In the genomic region with DNA sequence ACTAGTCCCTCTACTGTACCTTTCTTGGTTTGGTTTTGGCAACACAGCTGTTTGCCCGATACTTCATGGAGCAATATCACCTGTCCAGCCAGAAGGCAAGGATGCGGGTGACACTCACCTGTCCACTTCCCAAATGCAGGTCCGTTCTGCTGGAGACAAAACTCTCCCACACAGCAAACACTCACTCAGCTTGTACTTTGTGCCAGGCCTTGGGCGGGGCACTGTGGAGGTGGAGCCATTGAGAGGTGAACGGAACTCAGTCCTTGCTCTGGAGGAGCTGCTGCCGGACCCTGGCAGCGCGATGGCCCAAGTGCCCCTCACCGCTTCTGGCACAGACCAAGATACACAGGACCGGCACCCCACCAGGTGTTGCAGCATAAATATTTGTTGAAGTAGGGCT, we compare ENCODE assay signal across 1 cellular context.
TF ChIP-seq lines count a peak whose summit lies in the region.

No MANE protein-coding gene starts in this region.

TF ChIP-seq in HepG2, 621 proteins besides CTCF, POLR2A, EP300 and RAD21:
- TF ChIP-seq ZNF564 (CRISPR knock-in tag; IDR thresholded peaks at IDR 0.05) (no peak), ZNF121 (CRISPR knock-in tag; IDR thresholded peaks at IDR 0.05) (peak; percentile 49; the same call in 1 of the 2 replicates), FOSL2 (CRISPR knock-in tag; IDR thresholded peaks at IDR 0.05) (no peak), HNF4A (CRISPR knock-in tag; IDR thresholded peaks at IDR 0.05) (peak; percentile 40; the same call in 1 of the 2 replicates)
- TF ChIP-seq, protein P1, sequence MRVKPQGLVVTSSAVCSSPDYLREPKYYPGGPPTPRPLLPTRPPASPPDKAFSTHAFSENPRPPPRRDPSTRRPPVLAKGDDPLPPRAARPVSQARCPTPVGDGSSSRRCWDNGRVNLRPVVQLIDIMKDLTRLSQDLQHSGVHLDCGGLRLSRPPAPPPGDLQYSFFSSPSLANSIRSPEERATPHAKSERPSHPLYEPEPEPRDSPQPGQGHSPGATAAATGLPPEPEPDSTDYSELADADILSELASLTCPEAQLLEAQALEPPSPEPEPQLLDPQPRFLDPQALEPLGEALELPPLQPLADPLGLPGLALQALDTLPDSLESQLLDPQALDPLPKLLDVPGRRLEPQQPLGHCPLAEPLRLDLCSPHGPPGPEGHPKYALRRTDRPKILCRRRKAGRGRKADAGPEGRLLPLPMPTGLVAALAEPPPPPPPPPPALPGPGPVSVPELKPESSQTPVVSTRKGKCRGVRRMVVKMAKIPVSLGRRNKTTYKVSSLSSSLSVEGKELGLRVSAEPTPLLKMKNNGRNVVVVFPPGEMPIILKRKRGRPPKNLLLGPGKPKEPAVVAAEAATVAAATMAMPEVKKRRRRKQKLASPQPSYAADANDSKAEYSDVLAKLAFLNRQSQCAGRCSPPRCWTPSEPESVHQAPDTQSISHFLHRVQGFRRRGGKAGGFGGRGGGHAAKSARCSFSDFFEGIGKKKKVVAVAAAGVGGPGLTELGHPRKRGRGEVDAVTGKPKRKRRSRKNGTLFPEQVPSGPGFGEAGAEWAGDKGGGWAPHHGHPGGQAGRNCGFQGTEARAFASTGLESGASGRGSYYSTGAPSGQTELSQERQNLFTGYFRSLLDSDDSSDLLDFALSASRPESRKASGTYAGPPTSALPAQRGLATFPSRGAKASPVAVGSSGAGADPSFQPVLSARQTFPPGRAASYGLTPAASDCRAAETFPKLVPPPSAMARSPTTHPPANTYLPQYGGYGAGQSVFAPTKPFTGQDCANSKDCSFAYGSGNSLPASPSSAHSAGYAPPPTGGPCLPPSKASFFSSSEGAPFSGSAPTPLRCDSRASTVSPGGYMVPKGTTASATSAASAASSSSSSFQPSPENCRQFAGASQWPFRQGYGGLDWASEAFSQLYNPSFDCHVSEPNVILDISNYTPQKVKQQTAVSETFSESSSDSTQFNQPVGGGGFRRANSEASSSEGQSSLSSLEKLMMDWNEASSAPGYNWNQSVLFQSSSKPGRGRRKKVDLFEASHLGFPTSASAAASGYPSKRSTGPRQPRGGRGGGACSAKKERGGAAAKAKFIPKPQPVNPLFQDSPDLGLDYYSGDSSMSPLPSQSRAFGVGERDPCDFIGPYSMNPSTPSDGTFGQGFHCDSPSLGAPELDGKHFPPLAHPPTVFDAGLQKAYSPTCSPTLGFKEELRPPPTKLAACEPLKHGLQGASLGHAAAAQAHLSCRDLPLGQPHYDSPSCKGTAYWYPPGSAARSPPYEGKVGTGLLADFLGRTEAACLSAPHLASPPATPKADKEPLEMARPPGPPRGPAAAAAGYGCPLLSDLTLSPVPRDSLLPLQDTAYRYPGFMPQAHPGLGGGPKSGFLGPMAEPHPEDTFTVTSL (CRISPR knock-in tag; IDR thresholded peaks at IDR 0.05; ENCODE audit: borderline replicate concordance): no peak
